8 cellular contexts compared by ENCODE assay signal in the genomic region with DNA sequence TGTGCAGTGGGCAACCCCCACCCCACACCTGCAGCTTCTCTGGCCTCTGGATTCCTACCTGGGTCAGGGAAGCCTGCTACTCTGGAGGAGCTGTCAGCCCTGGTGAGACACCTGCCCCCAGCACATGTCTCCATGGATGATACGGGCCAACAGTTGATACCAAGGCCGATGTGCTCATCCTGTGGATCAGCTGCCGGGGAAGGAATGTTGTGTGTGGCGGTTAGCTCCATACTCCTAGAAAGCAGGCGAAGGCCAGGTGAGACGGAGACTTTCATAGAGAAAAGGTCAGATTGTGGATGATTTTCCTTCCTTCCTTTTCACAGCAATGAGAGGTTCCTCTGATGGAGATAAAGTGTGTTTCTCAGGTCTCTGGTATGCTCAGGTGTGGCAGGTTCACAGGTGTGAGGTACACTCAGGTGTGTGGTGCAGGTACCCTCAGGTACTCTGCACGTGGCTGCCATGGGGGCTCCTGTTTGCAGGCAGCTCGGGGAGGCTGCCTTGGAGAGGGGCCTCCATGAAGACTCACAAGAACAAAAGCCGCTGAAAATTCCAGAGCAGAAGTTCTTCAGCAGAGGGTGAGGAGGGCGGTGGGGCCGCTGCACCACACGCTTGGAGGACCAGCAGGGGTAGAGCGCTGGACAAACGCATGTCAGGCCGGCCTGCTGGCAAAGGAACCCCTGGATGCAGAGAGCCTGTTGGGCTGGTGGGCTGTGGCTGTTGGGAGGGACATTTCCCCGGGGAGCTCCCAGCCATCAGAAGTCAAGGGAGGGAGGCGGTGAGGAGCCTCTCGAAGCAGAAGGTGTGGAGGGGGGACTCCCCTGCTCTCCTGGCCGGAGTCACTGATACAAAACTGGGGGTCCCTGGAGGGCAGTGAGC. TPM values are rescaled to one million over a fixed set of nuclear protein-coding genes. Genes with fewer than 3 reads are reported as not detected.
DNase-seq lines count a peak whose midpoint lies in the region; ATAC-seq, FAIRE-seq and TF ChIP-seq lines count a peak whose summit lies in the region.
"Had no signal": no experiment of that assay in that cellular context is flagged by ENCODE, and none has a peak within 500 bp of the region (broad histone marks: within the 10 kb centered on the region; RNA-seq: fewer than 3 reads in every experiment).

No MANE protein-coding gene starts in this region.

- no peaks in the 10 kb centered on the region for H3K79me1 ChIP-seq in H9 (ENCODE audit: insufficient read depth, low read depth, low read length, poor library complexity, severe bottlenecking)

- no peak overlapping the region for H2BK15ac ChIP-seq in H9 (ENCODE audit: low read depth, low read length)

- H3K9me3 Mint-ChIP-seq in H9 = peaks cover 0 to 2% of the 10 kb centered on the region in 2 experiments; a peak in 1 of 5 replicates
- H3K9me3 Mint-ChIP-seq in stimulated activated memory B cell treated with anti-CD40 and anti-IgM and Interleukin-4, amounts not matched to agents 10 μg/mL and 1 μg/mL and 100 μg/mL, for 72 hours = no peaks in the 10 kb centered on the region

- no peak overlapping the region; the same call in 1 of the 2 replicates for H3K14ac ChIP-seq in H9 (ENCODE audit: insufficient read depth, low read length)

- H3K4me1 Mint-ChIP-seq in H9 = peaks cover 6 to 9% of the 10 kb centered on the region in 2 experiments
- H3K4me1 Mint-ChIP-seq in stimulated activated memory B cell treated with anti-CD40 and anti-IgM and Interleukin-4, amounts not matched to agents 10 μg/mL and 1 μg/mL and 100 μg/mL, for 72 hours = peaks cover 50% of the 10 kb centered on the region

- peaks cover 2 to 23% (median 13%) of the 10 kb centered on the region in 3 experiments; a peak in 6 of 7 replicates for H3K36me3 Mint-ChIP-seq in H9 (ENCODE audit: insufficient read depth in 1 of 3, low read depth in 3 of 3)
- peaks cover 27% of the 10 kb centered on the region for H3K36me3 Mint-ChIP-seq in stimulated activated memory B cell treated with anti-CD40 and anti-IgM and Interleukin-4, amounts not matched to agents 10 μg/mL and 1 μg/mL and 100 μg/mL, for 72 hours

- no peak overlapping the region for H2AFZ ChIP-seq in H9 (ENCODE audit: low read length)

- WGBS in H9 (ENCODE audit: extremely low coverage, insufficient read length, low lambda C conversion rate) = no CpG with 5 or more reads among the region's 19 CpGs

- no peaks in the 10 kb centered on the region for H3K4me1 ChIP-seq in H9 (ENCODE audit: insufficient read depth, low read length)

- FAIRE-seq in HTR-8/SVneo (lab: Jason Lieb, UNC) = peak; percentile 49

- no peaks in the 10 kb centered on the region for H3K79me2 ChIP-seq in H9 (ENCODE audit: insufficient read depth, low read length)

- H4K5ac ChIP-seq in H9 (ENCODE audit: insufficient read length, low read depth, low read length) = no peak overlapping the region

- no peak overlapping the region for H2BK12ac ChIP-seq in H9 (ENCODE audit: insufficient read length, low read depth, low read length)

- peaks cover 30% of the 10 kb centered on the region for H3K27me3 Mint-ChIP-seq in H9 (ENCODE audit: low read depth)
- peaks cover 25% of the 10 kb centered on the region for H3K27me3 Mint-ChIP-seq in stimulated activated memory B cell treated with anti-CD40 and anti-IgM and Interleukin-4, amounts not matched to agents 10 μg/mL and 1 μg/mL and 100 μg/mL, for 72 hours

- no peak overlapping the region for H2BK5ac ChIP-seq in H9 (ENCODE audit: insufficient read length, low read length)

- no peak overlapping the region for H3K4ac ChIP-seq in H9 (ENCODE audit: low read depth, low read length)

- no peak overlapping the region for H3K18ac ChIP-seq in H9 (ENCODE audit: insufficient read length, low read depth, low read length)

- H3K27ac Mint-ChIP-seq in H9 = peak overlapping the region; percentile 35 to 69 (median 57); a peak in 3 of 7 replicates
- H3K27ac Mint-ChIP-seq in stimulated activated memory B cell treated with anti-CD40 and anti-IgM and Interleukin-4, amounts not matched to agents 10 μg/mL and 1 μg/mL and 100 μg/mL, for 72 hours = peak overlapping the region; percentile 55

- no peak for DNase-seq in H9
- no peak for DNase-seq in HTR-8/SVneo (ENCODE audit: insufficient read length, low spot score)
- no peak for DNase-seq in HT-29 (ENCODE audit: low spot score)
- no peak for DNase-seq in NCI-H2196 treated with DMSO at 0.1 percent for 48 hours (lab: John Stamatoyannopoulos, UW; ENCODE audit: unreplicated experiment)
- no peak for DNase-seq in epidermal melanocyte (ENCODE audit: insufficient read length, low spot score)
- DNase-seq: NCI-H524 treated with DMSO at 0.1 percent for 48 hours had no signal

- H3K4me2 ChIP-seq in H9 (ENCODE audit: insufficient read depth, insufficient read length, low read length) = no peak overlapping the region

- no peak overlapping the region for H3K9ac ChIP-seq in H9 (ENCODE audit: extremely low read depth, insufficient read length, low read length)

- H3K23me2 ChIP-seq in H9 (ENCODE audit: insufficient read length, low read depth, low read length, poor library complexity, severe bottlenecking) = peaks cover 5% of the 10 kb centered on the region

- H2AK5ac ChIP-seq in H9 (ENCODE audit: insufficient read length, low read length) = no peak overlapping the region

- peak; percentile 3 for ATAC-seq in GM18909 (IDR thresholded peaks at IDR 0.05; ENCODE audit: poor library complexity, unreplicated experiment)
- ATAC-seq in stimulated activated memory B cell treated with anti-CD40 and anti-IgM and Interleukin-4, amounts not matched to agents 10 μg/mL and 1 μg/mL and 100 μg/mL, for 72 hours = no peak

- no peak overlapping the region for H3K23ac ChIP-seq in H9 (ENCODE audit: insufficient read length, low read depth, low read length)

- no peak overlapping the region for H4K91ac ChIP-seq in H9 (ENCODE audit: insufficient read length, low read depth, low read length)

- H3K27me3 ChIP-seq in H9 (ENCODE audit: insufficient read depth, low read length) = peaks cover 21% of the 10 kb centered on the region; the same call in 1 of the 2 replicates

- no peak overlapping the region for H2BK120ac ChIP-seq in H9 (ENCODE audit: low read depth, low read length, poor library complexity, severe bottlenecking)

- no peaks in the 10 kb centered on the region for H4K20me1 ChIP-seq in H9 (ENCODE audit: control insufficient read depth, insufficient read depth, insufficient read length)

- H3K27ac ChIP-seq in H9 (ENCODE audit: insufficient read length, low read depth, low read length) = no peak overlapping the region

- no peak overlapping the region for H4K8ac ChIP-seq in H9 (replicated peaks; ENCODE audit: insufficient read length, low read depth, low read length)

- TF ChIP-seq CTCF in H9 (conservative IDR thresholded peaks at IDR 0.05) = no peak

- H2BK20ac ChIP-seq in H9 (ENCODE audit: low read depth, low read length, poor library complexity, severe bottlenecking) = no peak overlapping the region

- no peak overlapping the region for H3K4me3 Mint-ChIP-seq in H9
- H3K4me3 Mint-ChIP-seq in stimulated activated memory B cell treated with anti-CD40 and anti-IgM and Interleukin-4, amounts not matched to agents 10 μg/mL and 1 μg/mL and 100 μg/mL, for 72 hours = no peak overlapping the region

- H3T11ph ChIP-seq in H9 (ENCODE audit: low read length) = no peak overlapping the region

- H3K9me3 ChIP-seq in H9 (ENCODE audit: control insufficient read depth, low read depth, low read length) = no peaks in the 10 kb centered on the region

- H3K56ac ChIP-seq in H9 (ENCODE audit: insufficient read length, low read depth, low read length) = no peak overlapping the region

RNA-seq across cellular contexts. Expression of a gene that starts 5.1 kb away (rescaled TPM):
- 1.7 and 2.2 TPM in 2 replicates for total RNA-seq in H9 (2021)
- total RNA-seq in HT-29 (2014; rRNA removed; shearing (Covaris generic)) = 3.0 and 5.4 TPM in 2 replicates

RNA-seq across cellular contexts. Expression of a gene that starts 45.0 kb away (rescaled TPM):
- total RNA-seq in H9 (2021) = 84.9 and 91.5 TPM in 2 replicates
- 506 and 531 TPM in 2 replicates for total RNA-seq in HT-29 (2014; rRNA removed; shearing (Covaris generic))
